In genomic region chr5:72817076-72817476, GRCh38 we compare ENCODE assay signal across 1 cellular context.
A peak's percentile ranks its signal among the peaks of the same experiment; 100 is the strongest.
TF ChIP-seq lines count a peak whose summit lies in the region.

No MANE protein-coding gene starts in this region.

TF ChIP-seq in GM12878, 131 proteins besides CTCF, POLR2A, EP300 and RAD21 (continued from another document):
- TF ChIP-seq PML (IDR thresholded peaks at IDR 0.05; ENCODE audit: low read length) (no peak), NR2F1 (conservative IDR thresholded peaks at IDR 0.05) (no peak; the same call in 1 of the 2 replicates), GABPA (IDR thresholded peaks at IDR 0.05; ENCODE audit: low read depth) (no peak), NBN (IDR thresholded peaks at IDR 0.05) (no peak), MXI1 (IDR thresholded peaks at IDR 0.05; ENCODE audit: low read depth, low read length) (peak; percentile 70), TCF12 (IDR thresholded peaks at IDR 0.05; ENCODE audit: low read depth, low read length) (peak; percentile 88), PAX5 (IDR thresholded peaks at IDR 0.05; ENCODE audit: borderline replicate concordance, low read depth, low read length) (no peak; the same call in 1 of the 2 replicates), E2F8 (IDR thresholded peaks at IDR 0.05; ENCODE audit: low read depth, partially characterized antibody) (no peak), CUX1 (IDR thresholded peaks at IDR 0.05; ENCODE audit: insufficient replicate concordance, low read depth, low read length) (no peak), BCLAF1 (IDR thresholded peaks at IDR 0.05) (no peak), SREBF1 (IDR thresholded peaks at IDR 0.05; ENCODE audit: low read length) (no peak), RB1 (IDR thresholded peaks at IDR 0.05; ENCODE audit: borderline replicate concordance) (no peak), ZBED1 (IDR thresholded peaks at IDR 0.05; ENCODE audit: borderline replicate concordance) (peak; percentile 46; the same call in 1 of the 2 replicates), SMARCA5 (IDR thresholded peaks at IDR 0.05) (no peak)
